ENCODE assay signal across 8 cellular contexts in the genomic region with DNA sequence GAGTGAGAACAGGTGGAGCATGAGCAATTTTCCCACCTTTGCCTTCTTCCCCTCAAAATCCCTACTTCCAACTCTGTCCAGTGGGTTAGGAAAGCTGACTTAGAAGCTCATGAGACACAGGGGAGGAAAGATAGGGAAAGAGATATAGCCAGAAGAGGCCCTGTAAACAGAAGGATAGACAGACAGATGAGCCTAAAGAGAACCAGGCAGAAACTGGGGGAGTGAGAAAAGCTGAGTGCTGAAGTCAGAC. TPM values are rescaled to one million over a fixed set of nuclear protein-coding genes. Genes with fewer than 3 reads are reported as not detected.
DNase-seq lines count a peak whose midpoint lies in the region; ATAC-seq, FAIRE-seq and TF ChIP-seq lines count a peak whose summit lies in the region.
"Had no signal": no experiment of that assay in that cellular context is flagged by ENCODE, and none has a peak within 500 bp of the region (broad histone marks: within the 10 kb centered on the region; RNA-seq: fewer than 3 reads in every experiment).

No MANE protein-coding gene starts in this region.

- FAIRE-seq in pancreas (lab: Jason Lieb, UNC) = no peak

- peak overlapping the region; percentile 82 for H3K27ac ChIP-seq in HCT116 (ENCODE audit: low read depth, low read length)
- H3K27ac ChIP-seq in coronary artery = peak overlapping the region; percentile 67 to 95
- H3K27ac ChIP-seq in pancreas = peak overlapping the region; percentile 70 to 79 (median 78)

- H3K79me2 ChIP-seq in HCT116 (ENCODE audit: insufficient read depth, low read length) = peaks cover 52% of the 10 kb centered on the region

- RAD21 ChIA-PET in HCT116 (lab: Charles Lee; ENCODE audit: low non-redundant PET in 1 of 2, low total read pairs in 2 of 2, uncharacterized antibody in 2 of 2, unreplicated experiment in 2 of 2) = interaction anchor here in 1 of 2 experiments (1.1 kb wide), 1 partner anchor 47 kb away, joined by 4 read pairs; no protein-coding TSS in a partner anchor

- CTCF ChIA-PET in HCT116 (lab: Charles Lee) = interaction anchor here (1.0 to 2.6 kb wide), 7 partner anchors 9 to 418 kb away, joined by 3 to 22 read pairs (median 5); a partner anchor contains a TSS

- no peaks in the 10 kb centered on the region for H3K9me3 ChIP-seq in HCT116 (ENCODE audit: control insufficient read depth in 1 of 2, insufficient read depth in 1 of 2, low read depth in 1 of 2, low read length in 2 of 2)
- no peaks in the 10 kb centered on the region for H3K9me3 ChIP-seq in pancreas

- peak overlapping the region in 1 of 2 experiments; percentile 38; a peak in 2 of 4 replicates for H3K4me3 ChIP-seq in HCT116 (replicated peaks in 1 of 2; ENCODE audit: low read depth in 1 of 2, low read length in 2 of 2)
- H3K4me3 ChIP-seq in coronary artery = peak overlapping the region; percentile 24
- no peak overlapping the region for H3K4me3 ChIP-seq in pancreas

- H3K4me1 ChIP-seq in HCT116 (ENCODE audit: control insufficient read depth in 1 of 2, insufficient read depth in 2 of 2, low read length in 2 of 2) (peaks cover 57 to 58% of the 10 kb centered on the region in 2 experiments), pancreas (peaks cover 23 to 32% (median 29%) of the 10 kb centered on the region in 3 donors)

- H3K4me2 ChIP-seq in HCT116 (ENCODE audit: low read length) = peak overlapping the region; percentile 97

- intact Hi-C loops in HCT116 (cut with micrococcal nuclease) (no loop called here), pancreas (cut with DNase I) (loop anchor here in 1 of 3 donors (10.0 kb wide), 1 partner anchor 103 kb away; a partner anchor contains a TSS), left colon (cut with DNase I, micrococcal nuclease) (no loop called here)

- peak; percentile 1; the same call in 1 of the 2 replicates for ATAC-seq in HCT116
- peak in 1 of 4 donors; percentile 26 for ATAC-seq in pancreas
- no peak for ATAC-seq in left colon

- POLR2A ChIA-PET in HCT116 (lab: Charles Lee) = interaction anchor here (0.9 to 2.1 kb wide), 3 partner anchors 9 to 81 kb away, joined by 3 to 12 read pairs (median 3); no protein-coding TSS in a partner anchor

- no peak for TF ChIP-seq CTCF in HCT116 (IDR thresholded peaks at IDR 0.05 in 2 of 3, conservative IDR thresholded peaks at IDR 0.05 in 1 of 3; ENCODE audit: borderline replicate concordance in 1 of 3, insufficient read depth in 1 of 3, low read depth in 2 of 3, low read length in 2 of 3)
- TF ChIP-seq CTCF in coronary artery (IDR thresholded peaks at IDR 0.05) = no peak
- TF ChIP-seq CTCF in pancreas (IDR thresholded peaks at IDR 0.05) = no peak

- DNase-seq in HCT116 (ENCODE audit: low read depth, low spot score) (no peak), coronary artery (ENCODE audit: low spot score) (no peak), pancreas (peak in 1 of 6 donors; percentile 35), left colon (no peak), NCI-H446 (lab: John Stamatoyannopoulos, UW) (no peak), NCI-H1417 treated with DMSO at 0.1 percent for 48 hours (lab: John Stamatoyannopoulos, UW) (no peak)
- DNase-seq: amygdala, NCI-H2107 had no signal

- H3K9me2 ChIP-seq in HCT116 (ENCODE audit: insufficient read depth) = no peaks in the 10 kb centered on the region

- H3K36me3 ChIP-seq in HCT116 (ENCODE audit: control insufficient read depth in 1 of 2, insufficient read depth in 2 of 2, low read length in 2 of 2) (peaks cover 2 to 31% of the 10 kb centered on the region in 2 experiments; a peak in 2 of 4 replicates), pancreas (no peaks in the 10 kb centered on the region)

- no peaks in the 10 kb centered on the region for H4K20me1 ChIP-seq in HCT116 (ENCODE audit: insufficient read depth)

- BruUV-seq in HCT116 (replicated peaks; lab: Mats Ljungman, UMichigan) = no TSS peak

- no peak for TF ChIP-seq POLR2A in HCT116 (IDR thresholded peaks at IDR 0.05; ENCODE audit: borderline replicate concordance, extremely low read depth, insufficient read depth, insufficient read length)

- TF ChIP-seq RAD21 in HCT116 (IDR thresholded peaks at IDR 0.05; ENCODE audit: low read depth) = no peak

- peak overlapping the region; percentile 90 for H3K9ac ChIP-seq in HCT116 (ENCODE audit: low read length)

- H2AFZ ChIP-seq in HCT116 (ENCODE audit: low read depth, low read length, poor library complexity, severe bottlenecking) = no peak overlapping the region

- H3K27me3 ChIP-seq in HCT116 (ENCODE audit: insufficient read depth, low read length) = no peaks in the 10 kb centered on the region
- no peaks in the 10 kb centered on the region for H3K27me3 ChIP-seq in pancreas

TF ChIP-seq in HCT116, 20 proteins besides CTCF, POLR2A, EP300 and RAD21:
- TF ChIP-seq SRF (IDR thresholded peaks at IDR 0.05; ENCODE audit: low read depth) = no peak
- TF ChIP-seq EZH2phosphoT487 (IDR thresholded peaks at IDR 0.05; ENCODE audit: borderline replicate concordance) = no peak
- TF ChIP-seq EZH2 (IDR thresholded peaks at IDR 0.05) = no peak
- TF ChIP-seq FOSL1 (IDR thresholded peaks at IDR 0.05; ENCODE audit: low read depth) = no peak
- TF ChIP-seq CBX3 (IDR thresholded peaks at IDR 0.05; ENCODE audit: low read depth) = no peak
- TF ChIP-seq ZNF274 (IDR thresholded peaks at IDR 0.05; ENCODE audit: low read depth, low read length) = no peak
- no peak for TF ChIP-seq SIN3A (IDR thresholded peaks at IDR 0.05; ENCODE audit: low read depth)
- TF ChIP-seq ZFX (IDR thresholded peaks at IDR 0.05) = no peak
- TF ChIP-seq, protein P1, sequence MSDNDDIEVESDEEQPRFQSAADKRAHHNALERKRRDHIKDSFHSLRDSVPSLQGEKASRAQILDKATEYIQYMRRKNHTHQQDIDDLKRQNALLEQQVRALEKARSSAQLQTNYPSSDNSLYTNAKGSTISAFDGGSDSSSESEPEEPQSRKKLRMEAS (IDR thresholded peaks at IDR 0.05) = no peak
- no peak for TF ChIP-seq CEBPB (IDR thresholded peaks at IDR 0.05; ENCODE audit: low read depth)
- no peak for TF ChIP-seq TCF7L2 (IDR thresholded peaks at IDR 0.05; ENCODE audit: borderline replicate concordance, extremely low read depth, insufficient read depth, insufficient read length)
- TF ChIP-seq ELF1 (IDR thresholded peaks at IDR 0.05; ENCODE audit: borderline replicate concordance, low read depth) = no peak
- TF ChIP-seq EGR1 (IDR thresholded peaks at IDR 0.05; ENCODE audit: low read depth) = no peak
- no peak for TF ChIP-seq SP1 (IDR thresholded peaks at IDR 0.05; ENCODE audit: low read depth)
- TF ChIP-seq POLR2AphosphoS5 (IDR thresholded peaks at IDR 0.05; ENCODE audit: low read depth, low read length) = no peak
- TF ChIP-seq YY1 (IDR thresholded peaks at IDR 0.05; ENCODE audit: extremely low read depth, insufficient replicate concordance, low read depth, low read length) = no peak
- TF ChIP-seq, protein P2, sequence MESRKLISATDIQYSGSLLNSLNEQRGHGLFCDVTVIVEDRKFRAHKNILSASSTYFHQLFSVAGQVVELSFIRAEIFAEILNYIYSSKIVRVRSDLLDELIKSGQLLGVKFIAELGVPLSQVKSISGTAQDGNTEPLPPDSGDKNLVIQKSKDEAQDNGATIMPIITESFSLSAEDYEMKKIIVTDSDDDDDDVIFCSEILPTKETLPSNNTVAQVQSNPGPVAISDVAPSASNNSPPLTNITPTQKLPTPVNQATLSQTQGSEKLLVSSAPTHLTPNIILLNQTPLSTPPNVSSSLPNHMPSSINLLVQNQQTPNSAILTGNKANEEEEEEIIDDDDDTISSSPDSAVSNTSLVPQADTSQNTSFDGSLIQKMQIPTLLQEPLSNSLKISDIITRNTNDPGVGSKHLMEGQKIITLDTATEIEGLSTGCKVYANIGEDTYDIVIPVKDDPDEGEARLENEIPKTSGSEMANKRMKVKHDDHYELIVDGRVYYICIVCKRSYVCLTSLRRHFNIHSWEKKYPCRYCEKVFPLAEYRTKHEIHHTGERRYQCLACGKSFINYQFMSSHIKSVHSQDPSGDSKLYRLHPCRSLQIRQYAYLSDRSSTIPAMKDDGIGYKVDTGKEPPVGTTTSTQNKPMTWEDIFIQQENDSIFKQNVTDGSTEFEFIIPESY (IDR thresholded peaks at IDR 0.05; ENCODE audit: extremely low read depth, insufficient replicate concordance, low read length) = no peak

RNA-seq across cellular contexts. Expression of a gene that starts 5.0 kb away (rescaled TPM):
- total RNA-seq in HCT116 (2021; ENCODE audit: unreplicated experiment) = 39.7 TPM
- polyA plus RNA-seq in HCT116 (2012) = 25.0 and 33.9 TPM in 2 replicates
- total RNA-seq in pancreas = 10 to 100 TPM in 2 of 6 donors, 1 to 10 TPM in 4; 5.4 to 17.8 (median 9.1) TPM
- polyA plus RNA-seq in pancreas = 1 to 10 TPM; 6.3 to 9.5 TPM
- 1 to 10 TPM; 1.4 to 4.1 TPM for total RNA-seq in left colon

RNA-seq across cellular contexts. Expression of a gene that starts 20.5 kb away (rescaled TPM):
- total RNA-seq in HCT116 (2021; ENCODE audit: unreplicated experiment) (48.7 TPM), pancreas (10 to 100 TPM; 18.4 to 31.8 (median 23.4) TPM), left colon (10 to 100 TPM; 33.5 to 33.6 TPM)
- polyA plus RNA-seq in HCT116 (2012) = 45.1 and 57.4 TPM in 2 replicates
- 10 to 100 TPM; 13.6 to 17.0 TPM for polyA plus RNA-seq in pancreas

RNA-seq across cellular contexts. Expression of a gene that starts 32.6 kb away (rescaled TPM):
- 13.7 TPM for total RNA-seq in HCT116 (2021; ENCODE audit: unreplicated experiment)
- polyA plus RNA-seq in HCT116 (2012) = 15.6 and 16.8 TPM in 2 replicates
- total RNA-seq in pancreas = 1 to 10 TPM; 4.3 to 7.5 (median 5.4) TPM
- polyA plus RNA-seq in pancreas = 10 to 100 TPM in 1 of 2 donors, 1 to 10 TPM in 1; 8.3 to 11.3 TPM
- total RNA-seq in left colon = 10 to 100 TPM; 11.9 to 13.2 TPM

RNA-seq across cellular contexts. Expression of a gene that starts 48.2 kb away (rescaled TPM):
- total RNA-seq in HCT116 (2021; ENCODE audit: unreplicated experiment) (186 TPM), pancreas (10 to 100 TPM; 16.3 to 31.8 (median 29.2) TPM), left colon (10 to 100 TPM; 40.5 to 63.9 TPM)
- polyA plus RNA-seq in HCT116 (2012) = 204 TPM in 2 replicates
- polyA plus RNA-seq in pancreas = 10 to 100 TPM; 15.6 to 27.5 TPM

RNA-seq across cellular contexts. Expression of a gene that starts 57.3 kb away (rescaled TPM):
- total RNA-seq in HCT116 (2021; ENCODE audit: unreplicated experiment) (212 TPM), pancreas (10 to 100 TPM; 29.6 to 50.4 (median 45.9) TPM), left colon (10 to 100 TPM; 77.9 to 80.6 TPM)
- 222 and 232 TPM in 2 replicates for polyA plus RNA-seq in HCT116 (2012)
- 10 to 100 TPM; 31.8 to 62.9 TPM for polyA plus RNA-seq in pancreas
